In the genomic region with DNA sequence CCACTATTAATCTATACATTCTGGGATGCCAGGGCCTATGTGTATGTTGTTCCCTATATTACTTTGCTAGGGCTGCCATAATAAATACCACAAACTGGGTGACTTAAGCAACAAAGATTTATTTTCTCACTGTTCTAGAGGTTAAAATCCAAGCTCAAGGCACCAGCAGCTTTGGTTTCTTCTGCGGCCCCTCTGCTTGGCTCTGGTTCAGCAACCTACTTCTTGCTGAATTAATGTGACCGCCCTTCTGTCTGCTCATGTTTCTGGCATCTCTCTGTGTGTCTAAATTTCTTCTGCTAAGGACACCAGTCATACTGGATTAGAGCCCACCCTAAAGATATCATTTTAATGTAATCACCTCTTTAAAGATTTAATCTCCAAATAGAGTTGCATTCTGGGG, we compare ENCODE assay signal across 1 cellular context.
TF ChIP-seq lines count a peak whose summit lies in the region.

No MANE protein-coding gene starts in this region.

TF ChIP-seq in GM23338, 12 proteins besides CTCF, POLR2A, EP300 and RAD21 (continued from another document):
- TF ChIP-seq, protein P1, sequence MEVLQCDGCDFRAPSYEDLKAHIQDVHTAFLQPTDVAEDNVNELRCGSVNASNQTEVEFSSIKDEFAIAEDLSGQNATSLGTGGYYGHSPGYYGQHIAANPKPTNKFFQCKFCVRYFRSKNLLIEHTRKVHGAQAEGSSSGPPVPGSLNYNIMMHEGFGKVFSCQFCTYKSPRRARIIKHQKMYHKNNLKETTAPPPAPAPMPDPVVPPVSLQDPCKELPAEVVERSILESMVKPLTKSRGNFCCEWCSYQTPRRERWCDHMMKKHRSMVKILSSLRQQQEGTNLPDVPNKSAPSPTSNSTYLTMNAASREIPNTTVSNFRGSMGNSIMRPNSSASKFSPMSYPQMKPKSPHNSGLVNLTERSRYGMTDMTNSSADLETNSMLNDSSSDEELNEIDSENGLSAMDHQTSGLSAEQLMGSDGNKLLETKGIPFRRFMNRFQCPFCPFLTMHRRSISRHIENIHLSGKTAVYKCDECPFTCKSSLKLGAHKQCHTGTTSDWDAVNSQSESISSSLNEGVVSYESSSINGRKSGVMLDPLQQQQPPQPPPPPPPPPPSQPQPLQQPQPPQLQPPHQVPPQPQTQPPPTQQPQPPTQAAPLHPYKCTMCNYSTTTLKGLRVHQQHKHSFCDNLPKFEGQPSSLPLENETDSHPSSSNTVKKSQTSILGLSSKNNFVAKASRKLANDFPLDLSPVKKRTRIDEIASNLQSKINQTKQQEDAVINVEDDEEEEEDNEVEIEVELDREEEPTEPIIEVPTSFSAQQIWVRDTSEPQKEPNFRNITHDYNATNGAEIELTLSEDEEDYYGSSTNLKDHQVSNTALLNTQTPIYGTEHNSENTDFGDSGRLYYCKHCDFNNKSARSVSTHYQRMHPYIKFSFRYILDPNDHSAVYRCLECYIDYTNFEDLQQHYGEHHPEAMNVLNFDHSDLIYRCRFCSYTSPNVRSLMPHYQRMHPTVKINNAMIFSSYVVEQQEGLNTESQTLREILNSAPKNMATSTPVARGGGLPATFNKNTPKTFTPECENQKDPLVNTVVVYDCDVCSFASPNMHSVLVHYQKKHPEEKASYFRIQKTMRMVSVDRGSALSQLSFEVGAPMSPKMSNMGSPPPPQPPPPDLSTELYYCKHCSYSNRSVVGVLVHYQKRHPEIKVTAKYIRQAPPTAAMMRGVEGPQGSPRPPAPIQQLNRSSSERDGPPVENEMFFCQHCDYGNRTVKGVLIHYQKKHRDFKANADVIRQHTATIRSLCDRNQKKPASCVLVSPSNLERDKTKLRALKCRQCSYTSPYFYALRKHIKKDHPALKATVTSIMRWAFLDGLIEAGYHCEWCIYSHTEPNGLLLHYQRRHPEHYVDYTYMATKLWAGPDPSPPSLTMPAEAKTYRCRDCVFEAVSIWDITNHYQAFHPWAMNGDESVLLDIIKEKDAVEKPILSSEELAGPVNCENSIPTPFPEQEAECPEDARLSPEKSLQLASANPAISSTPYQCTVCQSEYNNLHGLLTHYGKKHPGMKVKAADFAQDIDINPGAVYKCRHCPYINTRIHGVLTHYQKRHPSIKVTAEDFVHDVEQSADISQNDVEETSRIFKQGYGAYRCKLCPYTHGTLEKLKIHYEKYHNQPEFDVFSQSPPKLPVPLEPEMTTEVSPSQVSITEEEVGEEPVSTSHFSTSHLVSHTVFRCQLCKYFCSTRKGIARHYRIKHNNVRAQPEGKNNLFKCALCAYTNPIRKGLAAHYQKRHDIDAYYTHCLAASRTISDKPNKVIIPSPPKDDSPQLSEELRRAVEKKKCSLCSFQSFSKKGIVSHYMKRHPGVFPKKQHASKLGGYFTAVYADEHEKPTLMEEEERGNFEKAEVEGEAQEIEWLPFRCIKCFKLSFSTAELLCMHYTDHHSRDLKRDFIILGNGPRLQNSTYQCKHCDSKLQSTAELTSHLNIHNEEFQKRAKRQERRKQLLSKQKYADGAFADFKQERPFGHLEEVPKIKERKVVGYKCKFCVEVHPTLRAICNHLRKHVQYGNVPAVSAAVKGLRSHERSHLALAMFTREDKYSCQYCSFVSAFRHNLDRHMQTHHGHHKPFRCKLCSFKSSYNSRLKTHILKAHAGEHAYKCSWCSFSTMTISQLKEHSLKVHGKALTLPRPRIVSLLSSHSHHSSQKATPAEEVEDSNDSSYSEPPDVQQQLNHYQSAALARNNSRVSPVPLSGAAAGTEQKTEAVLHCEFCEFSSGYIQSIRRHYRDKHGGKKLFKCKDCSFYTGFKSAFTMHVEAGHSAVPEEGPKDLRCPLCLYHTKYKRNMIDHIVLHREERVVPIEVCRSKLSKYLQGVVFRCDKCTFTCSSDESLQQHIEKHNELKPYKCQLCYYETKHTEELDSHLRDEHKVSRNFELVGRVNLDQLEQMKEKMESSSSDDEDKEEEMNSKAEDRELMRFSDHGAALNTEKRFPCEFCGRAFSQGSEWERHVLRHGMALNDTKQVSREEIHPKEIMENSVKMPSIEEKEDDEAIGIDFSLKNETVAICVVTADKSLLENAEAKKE (CRISPR knock-in tag; IDR thresholded peaks at IDR 0.05), result no peak
- TF ChIP-seq ZNF114 (CRISPR knock-in tag; IDR thresholded peaks at IDR 0.05), result no peak
- TF ChIP-seq, protein P2, sequence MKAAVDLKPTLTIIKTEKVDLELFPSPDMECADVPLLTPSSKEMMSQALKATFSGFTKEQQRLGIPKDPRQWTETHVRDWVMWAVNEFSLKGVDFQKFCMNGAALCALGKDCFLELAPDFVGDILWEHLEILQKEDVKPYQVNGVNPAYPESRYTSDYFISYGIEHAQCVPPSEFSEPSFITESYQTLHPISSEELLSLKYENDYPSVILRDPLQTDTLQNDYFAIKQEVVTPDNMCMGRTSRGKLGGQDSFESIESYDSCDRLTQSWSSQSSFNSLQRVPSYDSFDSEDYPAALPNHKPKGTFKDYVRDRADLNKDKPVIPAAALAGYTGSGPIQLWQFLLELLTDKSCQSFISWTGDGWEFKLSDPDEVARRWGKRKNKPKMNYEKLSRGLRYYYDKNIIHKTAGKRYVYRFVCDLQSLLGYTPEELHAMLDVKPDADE (IDR thresholded peaks at IDR 0.05), result no peak
- TF ChIP-seq, protein P3, sequence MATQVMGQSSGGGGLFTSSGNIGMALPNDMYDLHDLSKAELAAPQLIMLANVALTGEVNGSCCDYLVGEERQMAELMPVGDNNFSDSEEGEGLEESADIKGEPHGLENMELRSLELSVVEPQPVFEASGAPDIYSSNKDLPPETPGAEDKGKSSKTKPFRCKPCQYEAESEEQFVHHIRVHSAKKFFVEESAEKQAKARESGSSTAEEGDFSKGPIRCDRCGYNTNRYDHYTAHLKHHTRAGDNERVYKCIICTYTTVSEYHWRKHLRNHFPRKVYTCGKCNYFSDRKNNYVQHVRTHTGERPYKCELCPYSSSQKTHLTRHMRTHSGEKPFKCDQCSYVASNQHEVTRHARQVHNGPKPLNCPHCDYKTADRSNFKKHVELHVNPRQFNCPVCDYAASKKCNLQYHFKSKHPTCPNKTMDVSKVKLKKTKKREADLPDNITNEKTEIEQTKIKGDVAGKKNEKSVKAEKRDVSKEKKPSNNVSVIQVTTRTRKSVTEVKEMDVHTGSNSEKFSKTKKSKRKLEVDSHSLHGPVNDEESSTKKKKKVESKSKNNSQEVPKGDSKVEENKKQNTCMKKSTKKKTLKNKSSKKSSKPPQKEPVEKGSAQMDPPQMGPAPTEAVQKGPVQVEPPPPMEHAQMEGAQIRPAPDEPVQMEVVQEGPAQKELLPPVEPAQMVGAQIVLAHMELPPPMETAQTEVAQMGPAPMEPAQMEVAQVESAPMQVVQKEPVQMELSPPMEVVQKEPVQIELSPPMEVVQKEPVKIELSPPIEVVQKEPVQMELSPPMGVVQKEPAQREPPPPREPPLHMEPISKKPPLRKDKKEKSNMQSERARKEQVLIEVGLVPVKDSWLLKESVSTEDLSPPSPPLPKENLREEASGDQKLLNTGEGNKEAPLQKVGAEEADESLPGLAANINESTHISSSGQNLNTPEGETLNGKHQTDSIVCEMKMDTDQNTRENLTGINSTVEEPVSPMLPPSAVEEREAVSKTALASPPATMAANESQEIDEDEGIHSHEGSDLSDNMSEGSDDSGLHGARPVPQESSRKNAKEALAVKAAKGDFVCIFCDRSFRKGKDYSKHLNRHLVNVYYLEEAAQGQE (IDR thresholded peaks at IDR 0.05; ENCODE audit: unreplicated experiment), result no peak
- no peak for TF ChIP-seq POLR2AphosphoS5 (IDR thresholded peaks at IDR 0.05; ENCODE audit: low read depth)
- TF ChIP-seq STAT1 (IDR thresholded peaks at IDR 0.05; ENCODE audit: unreplicated experiment), result no peak
- no peak for TF ChIP-seq ZNF331 (CRISPR knock-in tag; IDR thresholded peaks at IDR 0.05; ENCODE audit: low read depth)
- no peak for TF ChIP-seq EZH2phosphoT487 (IDR thresholded peaks at IDR 0.05; ENCODE audit: unreplicated experiment)
- TF ChIP-seq EZH2 (IDR thresholded peaks at IDR 0.05; ENCODE audit: low read depth, unreplicated experiment), result no peak
- no peak for TF ChIP-seq NANOG (IDR thresholded peaks at IDR 0.05; ENCODE audit: borderline replicate concordance)
